ENCODE assay signal across 14 cellular contexts in the genomic region with DNA sequence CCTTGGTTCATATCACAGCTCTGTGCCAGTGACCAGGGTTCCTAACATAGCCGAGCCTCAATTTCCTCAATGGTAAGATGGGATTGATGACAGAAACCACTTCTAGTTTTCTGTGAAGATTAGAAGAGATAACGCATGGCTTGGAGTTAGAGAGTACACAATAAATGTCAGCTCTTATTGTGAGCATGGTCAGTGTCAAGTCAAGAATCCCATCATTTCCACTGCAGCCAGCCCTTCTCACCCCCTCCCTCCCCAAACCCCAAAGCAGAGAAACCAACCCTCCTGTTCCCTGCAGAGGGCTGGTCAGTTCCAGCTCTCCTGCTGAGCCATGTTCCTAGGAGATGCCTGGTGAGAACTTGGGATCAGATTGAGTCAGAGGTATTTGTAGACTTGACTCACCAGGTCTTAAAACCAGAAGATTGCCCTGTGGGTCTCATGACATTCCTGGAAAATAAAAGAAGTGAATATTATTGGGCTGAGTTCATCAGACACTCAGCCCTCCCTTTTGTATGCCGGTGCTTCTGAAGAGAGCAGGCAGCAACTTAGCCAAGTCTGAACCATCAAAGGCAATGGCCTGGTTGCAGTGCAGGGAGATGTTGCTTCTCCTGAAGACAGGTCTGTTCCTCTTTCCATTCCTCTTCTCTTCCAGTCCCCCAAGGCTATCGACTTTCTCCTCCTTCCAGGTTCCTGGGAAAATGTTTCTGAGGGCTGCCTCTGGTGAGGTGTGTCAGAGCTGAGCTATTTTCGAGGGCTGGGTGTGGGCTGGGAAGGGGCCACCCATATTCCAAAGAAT.
A peak's percentile ranks its signal among the peaks of the same experiment; 100 is the strongest.
DNase-seq lines count a peak whose midpoint lies in the region; FAIRE-seq and TF ChIP-seq lines count a peak whose summit lies in the region.
"Had no signal": no experiment of that assay in that cellular context is flagged by ENCODE, and none has a peak within 500 bp of the region (broad histone marks: within the 10 kb centered on the region; RNA-seq: fewer than 3 reads in every experiment).

No MANE protein-coding gene starts in this region.

- TF ChIP-seq CTCF in epithelial cell of proximal tubule (conservative IDR thresholded peaks at IDR 0.05; ENCODE audit: low read depth, low read length): no peak

- peak; percentile 90 for DNase-seq in GM03348 (ENCODE audit: low spot score)
- DNase-seq in RCC 7860 (ENCODE audit: low spot score): peak; percentile 99
- peak; percentile 98 for DNase-seq in epithelial cell of proximal tubule (ENCODE audit: low read depth)
- DNase-seq in renal cortical epithelial cell (ENCODE audit: low read depth): peak; percentile 100
- no peak for DNase-seq in stimulated activated CD4-positive, alpha-beta T cell treated with anti-CD3 and anti-CD28 coated beads, Interleukin-4, amount 100 ng/mL, for 4 hours
- no peak for DNase-seq in activated effector memory CD4-positive, alpha-beta T cell treated with anti-CD3 and anti-CD28 coated beads, Interleukin-2, amount 50 U/mL, for 16 hours
- no peak for DNase-seq in activated T-cell treated with anti-CD3 and anti-CD28 coated beads for 4 hours
- no peak for DNase-seq in T-helper 2 cell
- DNase-seq: cortex of kidney, NCI-H510A treated with DMSO at 0.1 percent for 48 hours, pancreas, T-helper 17 cell had no signal

- FAIRE-seq in RCC 7860 (lab: Jason Lieb, UNC): peak; percentile 98
- FAIRE-seq: islet of Langerhans, K562, pancreas had no signal

- peak overlapping the region; percentile 43 for H3K4me3 ChIP-seq in epithelial cell of proximal tubule (ENCODE audit: low read depth, low read length)
- H3K4me3 ChIP-seq: K562, pancreas had no signal

Comparison
In these comparisons a context has a peak if more than half of its experiments do, and no peak if none do; other contexts are left out.
1. DNase-seq: peak in GM03348 (single experiment), RCC 7860 (single experiment), epithelial cell of proximal tubule (single experiment) and renal cortical epithelial cell (single experiment); none in stimulated activated CD4-positive, alpha-beta T cell treated with anti-CD3 and anti-CD28 coated beads, Interleukin-4, amount 100 ng/mL, for 4 hours (0 of 2), activated effector memory CD4-positive, alpha-beta T cell treated with anti-CD3 and anti-CD28 coated beads, Interleukin-2, amount 50 U/mL, for 16 hours (single experiment), activated T-cell treated with anti-CD3 and anti-CD28 coated beads for 4 hours (single experiment) and T-helper 2 cell (0 of 5).